16 cellular contexts compared by ENCODE assay signal in the genomic region with DNA sequence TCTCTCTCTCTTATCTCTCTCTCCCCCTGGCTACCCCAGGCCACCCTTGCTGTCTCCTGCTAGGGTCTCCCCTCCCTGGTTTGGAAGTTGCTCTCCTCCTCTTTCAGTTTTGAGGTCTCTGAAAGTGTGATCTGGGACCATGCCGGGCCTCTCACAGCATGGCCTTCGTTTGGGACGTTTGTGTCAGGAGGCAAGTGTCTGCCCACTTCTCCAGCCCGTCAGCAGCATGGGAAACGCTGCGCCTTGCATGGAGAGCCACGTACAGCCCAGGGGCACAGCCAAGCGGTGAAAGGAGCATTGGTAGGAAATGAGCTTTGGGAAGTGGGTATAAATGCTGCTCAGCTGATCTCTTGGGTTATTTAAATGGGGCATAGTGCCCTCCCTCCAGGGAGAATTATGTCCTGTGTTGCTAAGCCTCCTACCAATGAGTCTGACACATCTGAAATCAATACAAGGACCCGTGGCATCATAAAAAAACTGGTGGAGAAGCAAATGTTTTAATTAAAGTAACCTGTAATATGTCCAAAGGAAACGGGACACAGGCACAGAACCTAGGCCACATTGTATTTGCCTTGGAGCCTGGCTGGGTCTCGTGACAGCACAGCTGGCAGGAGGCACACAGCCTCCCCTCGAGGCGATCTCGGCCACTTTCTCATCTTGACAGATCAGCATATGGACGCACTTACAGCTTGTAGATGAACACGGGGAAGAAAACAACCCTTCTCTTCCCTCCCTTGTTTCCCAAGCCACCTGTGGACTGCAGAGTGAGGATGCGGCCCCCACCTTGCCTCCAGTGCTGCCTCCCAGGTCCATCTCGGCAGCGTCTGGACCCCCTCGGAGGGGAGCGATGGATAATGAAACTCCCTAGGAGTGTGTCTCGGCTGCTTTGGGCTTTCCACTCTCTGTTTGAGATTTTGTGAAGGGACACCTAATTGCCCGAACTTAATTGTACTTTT.
A peak's percentile ranks its signal among the peaks of the same experiment; 100 is the strongest.
DNase-seq lines count a peak whose midpoint lies in the region; ATAC-seq lines count a peak whose summit lies in the region.
"Had no signal": no experiment of that assay in that cellular context is flagged by ENCODE, and none has a peak within 500 bp of the region (broad histone marks: within the 10 kb centered on the region; RNA-seq: fewer than 3 reads in every experiment).

No MANE protein-coding gene starts in this region.

- peak; percentile 44 for DNase-seq in activated CD8-positive, alpha-beta memory T cell treated with anti-CD3 and anti-CD28 coated beads for 24 hours
- no peak for DNase-seq in activated CD8-positive, alpha-beta memory T cell treated with anti-CD3 and anti-CD28 coated beads, Interleukin-2, amount 50 U/mL, for 4 hours
- DNase-seq in epidermal melanocyte (ENCODE audit: insufficient read length, low spot score) (peak; percentile 60), medulla oblongata (ENCODE audit: extremely low spot score) (peak; percentile 30), aorta (peak in 1 of 2 donors; percentile 70), NCI-H146 (lab: John Stamatoyannopoulos, UW) (no peak)
- DNase-seq in activated T-helper 2 cell treated with anti-CD3 and anti-CD28 coated beads, Interferon-gamma antibody, Interleukin-2, Interleukin-4, amounts not matched to agents 10 μg/mL and 5 μg/mL and 100 μg/mL, durations not matched to agents 14 hours and 24 hours and 36 hours (ENCODE audit: low spot score), result no peak
- DNase-seq: activated CD4-positive, alpha-beta T cell treated with anti-CD3 and anti-CD28 coated beads for 48 hours; body of pancreas; immature natural killer cell; NCI-H510A; stomach had no signal

- no peaks in the 10 kb centered on the region for H3K9me3 Mint-ChIP-seq in activated T-helper 2 cell treated with anti-CD3 and anti-CD28 coated beads, Interferon-gamma antibody, Interleukin-2, Interleukin-4, amounts not matched to agents 10 μg/mL and 5 μg/mL and 100 μg/mL, durations not matched to agents 14 hours and 24 hours and 36 hours
- H3K9me3 Mint-ChIP-seq: activated naive CD4-positive, alpha-beta T cell treated with anti-CD3 and anti-CD28 coated beads, Interleukin-2, amount 50 U/mL, for 72 hours; immature natural killer cell had no signal

- 19 to 21% methylated on average over 23 of the region's 23 CpGs for WGBS in aorta, 2 donors

- H3K36me3 ChIP-seq in aorta (ENCODE audit: control insufficient read depth in 1 of 2, insufficient read depth in 2 of 2, low read length in 1 of 2), result no peaks in the 10 kb centered on the region
- H3K36me3 ChIP-seq: stomach had no signal

- no peaks in the 10 kb centered on the region for H3K36me3 Mint-ChIP-seq in activated T-helper 2 cell treated with anti-CD3 and anti-CD28 coated beads, Interferon-gamma antibody, Interleukin-2, Interleukin-4, amounts not matched to agents 10 μg/mL and 5 μg/mL and 100 μg/mL, durations not matched to agents 14 hours and 24 hours and 36 hours (ENCODE audit: low read depth)
- H3K36me3 Mint-ChIP-seq: activated naive CD4-positive, alpha-beta T cell treated with anti-CD3 and anti-CD28 coated beads, Interleukin-2, amount 50 U/mL, for 72 hours; immature natural killer cell had no signal

- no peaks in the 10 kb centered on the region for H3K27me3 ChIP-seq in aorta (ENCODE audit: control insufficient read depth in 1 of 2, insufficient read depth in 2 of 2, low read length in 1 of 2)
- H3K27me3 ChIP-seq: body of pancreas, stomach had no signal

- H3K27ac Mint-ChIP-seq in activated T-helper 2 cell treated with anti-CD3 and anti-CD28 coated beads, Interferon-gamma antibody, Interleukin-2, Interleukin-4, amounts not matched to agents 10 μg/mL and 5 μg/mL and 100 μg/mL, durations not matched to agents 14 hours and 24 hours and 36 hours, result no peak overlapping the region
- H3K27ac Mint-ChIP-seq: activated naive CD4-positive, alpha-beta T cell treated with anti-CD3 and anti-CD28 coated beads, Interleukin-2, amount 50 U/mL, for 72 hours had no signal

- no peaks in the 10 kb centered on the region for H3K4me1 Mint-ChIP-seq in activated T-helper 2 cell treated with anti-CD3 and anti-CD28 coated beads, Interferon-gamma antibody, Interleukin-2, Interleukin-4, amounts not matched to agents 10 μg/mL and 5 μg/mL and 100 μg/mL, durations not matched to agents 14 hours and 24 hours and 36 hours (ENCODE audit: low read depth)

- intact Hi-C loops in aorta (cut with DNase I), result loop anchor here (2.0 to 5.0 kb wide), 4 partner anchors 37 to 73 kb away; partner anchors contain the start of gene SH3RF3 (in 1 of the 2)
- intact Hi-C loops in activated T-helper 2 cell treated with anti-CD3 and anti-CD28 coated beads, Interferon-gamma antibody, Interleukin-2, Interleukin-4, amounts not matched to agents 10 μg/mL and 5 μg/mL and 100 μg/mL, durations not matched to agents 14 hours and 24 hours and 36 hours (cut with micrococcal nuclease), result no loop called here

- H3K4me3 ChIP-seq in aorta (ENCODE audit: low read length in 2 of 2), result no peak overlapping the region
- H3K4me3 ChIP-seq: body of pancreas, SK-N-MC, stomach had no signal

- H3K4me1 ChIP-seq in aorta (ENCODE audit: control insufficient read depth in 1 of 2, insufficient read depth in 2 of 2, low read length in 2 of 2), result no peaks in the 10 kb centered on the region

- H3K9me3 ChIP-seq in aorta (ENCODE audit: control insufficient read depth, low read length), result no peaks in the 10 kb centered on the region
- H3K9me3 ChIP-seq: body of pancreas, stomach had no signal

- ATAC-seq in aorta (ENCODE audit: low FRiP score) (peak; percentile 59), GM19467 (IDR thresholded peaks at IDR 0.05; ENCODE audit: unreplicated experiment) (no peak)
- ATAC-seq: activated naive CD4-positive, alpha-beta T cell treated with anti-CD3 and anti-CD28 coated beads, Interleukin-2, amount 50 U/mL, for 72 hours; body of pancreas; HCT116 had no signal

- no peak overlapping the region for H3K4me3 Mint-ChIP-seq in activated T-helper 2 cell treated with anti-CD3 and anti-CD28 coated beads, Interferon-gamma antibody, Interleukin-2, Interleukin-4, amounts not matched to agents 10 μg/mL and 5 μg/mL and 100 μg/mL, durations not matched to agents 14 hours and 24 hours and 36 hours (ENCODE audit: low read depth)
- H3K4me3 Mint-ChIP-seq: immature natural killer cell had no signal

- peak overlapping the region; percentile 31 to 62 for H3K27ac ChIP-seq in aorta (ENCODE audit: low read depth in 1 of 2, low read length in 2 of 2)
- H3K27ac ChIP-seq: body of pancreas, SK-N-MC, stomach had no signal

- H3K27me3 Mint-ChIP-seq in activated T-helper 2 cell treated with anti-CD3 and anti-CD28 coated beads, Interferon-gamma antibody, Interleukin-2, Interleukin-4, amounts not matched to agents 10 μg/mL and 5 μg/mL and 100 μg/mL, durations not matched to agents 14 hours and 24 hours and 36 hours (ENCODE audit: low read depth), result peaks cover 21% of the 10 kb centered on the region

Comparison
In these comparisons a context has a peak if more than half of its experiments do, and no peak if none do; other contexts are left out.
1. DNase-seq: peak in activated CD8-positive, alpha-beta memory T cell treated with anti-CD3 and anti-CD28 coated beads for 24 hours (single experiment), epidermal melanocyte (single experiment) and medulla oblongata (single experiment); none in activated CD8-positive, alpha-beta memory T cell treated with anti-CD3 and anti-CD28 coated beads, Interleukin-2, amount 50 U/mL, for 4 hours (single experiment), activated T-helper 2 cell treated with anti-CD3 and anti-CD28 coated beads, Interferon-gamma antibody, Interleukin-2, Interleukin-4, amounts not matched to agents 10 μg/mL and 5 μg/mL and 100 μg/mL, durations not matched to agents 14 hours and 24 hours and 36 hours (single experiment) and NCI-H146 (single experiment).